Comparison of ENCODE assay signal across 24 cellular contexts in genomic region chr2:11907178-11907577, GRCh38.
DNase-seq lines count a peak whose midpoint lies in the region; ATAC-seq and TF ChIP-seq lines count a peak whose summit lies in the region.
"Had no signal": no experiment of that assay in that cellular context is flagged by ENCODE, and none has a peak within 500 bp of the region (broad histone marks: within the 10 kb centered on the region; RNA-seq: fewer than 3 reads in every experiment).

No MANE protein-coding gene starts in this region.

- no peak overlapping the region for H3K4ac ChIP-seq in trophoblast cell (ENCODE audit: low read depth, low read length)

- no peak overlapping the region for H4K91ac ChIP-seq in trophoblast cell (ENCODE audit: low read depth, low read length)

- DNase-seq in SIG-M5 treated with dmso at 0.1 percent for 504 hours (lab: John Stamatoyannopoulos, UW; ENCODE audit: unreplicated experiment) (peak; percentile 75), SIG-M5 (lab: John Stamatoyannopoulos, UW) (no peak), NB4 (ENCODE audit: low read depth) (peak; percentile 88), activated B cell treated with CpG ODN at 0.5 μM for 24 hours (no peak), osteocyte (ENCODE audit: extremely low spot score, unreplicated experiment) (peak; percentile 38), trophoblast cell (no peak)
- no peak for DNase-seq in stimulated activated naive CD4-positive, alpha-beta T cell treated with Interleukin-2 at 50 U/mL for 16 hours (lab: John Stamatoyannopoulos, UW)
- DNase-seq in activated effector memory CD4-positive, alpha-beta T cell treated with anti-CD3 and anti-CD28 coated beads, Interleukin-2, amount 50 U/mL, for 16 hours: no peak
- DNase-seq: 8988T; activated CD4-positive, alpha-beta T cell treated with anti-CD3 and anti-CD28 coated beads for 4 hours; effector memory CD4-positive, alpha-beta T cell; esophagus squamous epithelium; HFFc6; NCI-H187; NCI-H748 treated with DMSO at 0.1 percent for 48 hours; stimulated activated CD4-positive, alpha-beta T cell treated with anti-CD3 and anti-CD28 coated beads, Interleukin-4, amount 100 ng/mL, for 24 hours; T-helper 9 cell had no signal

- H3K36me3 Mint-ChIP-seq in activated B cell treated with CpG ODN at 0.5 μM for 24 hours (ENCODE audit: low read depth) (no peaks in the 10 kb centered on the region), osteocyte (ENCODE audit: unreplicated experiment) (no peaks in the 10 kb centered on the region)
- H3K36me3 Mint-ChIP-seq: activated naive CD4-positive, alpha-beta T cell treated with anti-CD3 and anti-CD28 coated beads, Interleukin-2, amount 50 U/mL, for 24 hours; natural killer cell treated with Interleukin-12 subunit alpha and Interleukin-12 subunit beta and Interleukin-15 and Interleukin-18, amount 100 ng/mL, for 72 hours had no signal

- H3K79me1 ChIP-seq in trophoblast cell (ENCODE audit: low read length): no peaks in the 10 kb centered on the region

- H3K4me3 Mint-ChIP-seq in activated B cell treated with CpG ODN at 0.5 μM for 24 hours: no peak overlapping the region
- H3K4me3 Mint-ChIP-seq in osteocyte (ENCODE audit: unreplicated experiment): no peak overlapping the region
- H3K4me3 Mint-ChIP-seq: activated naive CD4-positive, alpha-beta T cell treated with anti-CD3 and anti-CD28 coated beads, Interleukin-2, amount 50 U/mL, for 24 hours; HFFc6; natural killer cell treated with Interleukin-12 subunit alpha and Interleukin-12 subunit beta and Interleukin-15 and Interleukin-18, amount 100 ng/mL, for 72 hours had no signal

- CTCF ChIA-PET in activated B cell treated with CpG ODN at 0.5 μM for 24 hours (lab: Charles Lee): interaction anchor here (0.7 to 1.1 kb wide), 2 partner anchors 683 to 1025 kb away, joined by 3 read pairs; no protein-coding TSS in a partner anchor

- peak overlapping the region; percentile 20 for H3K27ac Mint-ChIP-seq in activated B cell treated with CpG ODN at 0.5 μM for 24 hours
- H3K27ac Mint-ChIP-seq in osteocyte (ENCODE audit: unreplicated experiment): no peak overlapping the region
- H3K27ac Mint-ChIP-seq: activated naive CD4-positive, alpha-beta T cell treated with anti-CD3 and anti-CD28 coated beads, Interleukin-2, amount 50 U/mL, for 24 hours; HFFc6; natural killer cell treated with Interleukin-12 subunit alpha and Interleukin-12 subunit beta and Interleukin-15 and Interleukin-18, amount 100 ng/mL, for 72 hours; progenitor cell of endocrine pancreas had no signal

- peaks cover 1% of the 10 kb centered on the region for H3K9me3 ChIP-seq in trophoblast cell (ENCODE audit: insufficient read depth, low read depth, low read length)
- H3K9me3 ChIP-seq: esophagus squamous epithelium had no signal

- H3K14ac ChIP-seq in trophoblast cell (ENCODE audit: low read length): no peak overlapping the region

- H3K18ac ChIP-seq in trophoblast cell (ENCODE audit: low read length): no peak overlapping the region

- no peak overlapping the region for H2AK5ac ChIP-seq in trophoblast cell (ENCODE audit: low read length)

- TF ChIP-seq POLR2A in NB4 (IDR thresholded peaks at IDR 0.05; ENCODE audit: extremely low read depth, insufficient read length): no peak

- no peak overlapping the region for H3K27ac ChIP-seq in trophoblast cell (ENCODE audit: low read depth, low read length)
- H3K27ac ChIP-seq: esophagus squamous epithelium, gastroesophageal sphincter, SK-N-MC, skin epidermis had no signal

- H4K8ac ChIP-seq in trophoblast cell (ENCODE audit: low read depth, low read length): no peak overlapping the region

- intact Hi-C loops in activated B cell treated with CpG ODN at 0.5 μM for 24 hours (cut with micrococcal nuclease): no loop called here

- H2BK120ac ChIP-seq in trophoblast cell (ENCODE audit: insufficient read depth, low read length, poor library complexity): no peak overlapping the region

- no peak overlapping the region for H3K9ac ChIP-seq in trophoblast cell (ENCODE audit: low read length)

- no peaks in the 10 kb centered on the region for H3K36me3 ChIP-seq in trophoblast cell (ENCODE audit: control insufficient read depth in 1 of 2, insufficient read depth in 2 of 2, low read length in 2 of 2)
- H3K36me3 ChIP-seq: esophagus squamous epithelium, gastroesophageal sphincter had no signal

- H3K4me3 ChIP-seq in NB4 (ENCODE audit: low read depth, low read length): no peak overlapping the region
- no peak overlapping the region for H3K4me3 ChIP-seq in trophoblast cell (ENCODE audit: low read depth, low read length)
- H3K4me3 ChIP-seq: esophagus squamous epithelium, gastroesophageal sphincter, SK-N-MC, skin epidermis had no signal

- H3K9me3 Mint-ChIP-seq in activated B cell treated with CpG ODN at 0.5 μM for 24 hours: no peaks in the 10 kb centered on the region
- no peaks in the 10 kb centered on the region for H3K9me3 Mint-ChIP-seq in osteocyte (ENCODE audit: unreplicated experiment)
- H3K9me3 Mint-ChIP-seq: activated naive CD4-positive, alpha-beta T cell treated with anti-CD3 and anti-CD28 coated beads, Interleukin-2, amount 50 U/mL, for 24 hours; HFFc6; natural killer cell treated with Interleukin-12 subunit alpha and Interleukin-12 subunit beta and Interleukin-15 and Interleukin-18, amount 100 ng/mL, for 72 hours had no signal

- TF ChIP-seq CTCF in NB4 (IDR thresholded peaks at IDR 0.05; ENCODE audit: low read depth, low read length) (no peak), activated B cell treated with CpG ODN at 0.5 μM for 24 hours (IDR thresholded peaks at IDR 0.05) (no peak), osteocyte (IDR thresholded peaks at IDR 0.05) (no peak)

- no peak overlapping the region for H2BK12ac ChIP-seq in trophoblast cell (ENCODE audit: low read length)

- no peak overlapping the region for H3K23ac ChIP-seq in trophoblast cell (ENCODE audit: low read length)

- no peak for ATAC-seq in activated B cell treated with CpG ODN at 0.5 μM for 24 hours (ENCODE audit: low read depth)
- ATAC-seq: gastroesophageal sphincter; natural killer cell treated with Interleukin-12 subunit alpha and Interleukin-12 subunit beta and Interleukin-15 and Interleukin-18, amount 100 ng/mL, for 72 hours; Panc1 had no signal

- H4K12ac ChIP-seq in trophoblast cell (ENCODE audit: low read depth, low read length): no peak overlapping the region

- H3K4me1 ChIP-seq in trophoblast cell (ENCODE audit: control insufficient read depth in 1 of 2, insufficient read depth in 2 of 2, low read length in 2 of 2): no peaks in the 10 kb centered on the region
- H3K4me1 ChIP-seq: esophagus squamous epithelium, gastroesophageal sphincter had no signal

- no peaks in the 10 kb centered on the region for H3K79me2 ChIP-seq in trophoblast cell (ENCODE audit: control insufficient read depth, insufficient read depth, low read length, poor library complexity)

- H2BK5ac ChIP-seq in trophoblast cell (ENCODE audit: low read depth, low read length, poor library complexity): no peak overlapping the region

- H3K27me3 Mint-ChIP-seq in activated B cell treated with CpG ODN at 0.5 μM for 24 hours: no peaks in the 10 kb centered on the region
- H3K27me3 Mint-ChIP-seq in osteocyte (ENCODE audit: unreplicated experiment): peaks cover 8% of the 10 kb centered on the region
- H3K27me3 Mint-ChIP-seq: activated naive CD4-positive, alpha-beta T cell treated with anti-CD3 and anti-CD28 coated beads, Interleukin-2, amount 50 U/mL, for 24 hours; progenitor cell of endocrine pancreas had no signal

- no CpG with 5 or more reads among the region's 5 CpGs for WGBS in trophoblast cell (ENCODE audit: extremely low coverage, insufficient coverage, insufficient read length)

- H3K27me3 ChIP-seq in trophoblast cell (ENCODE audit: insufficient read depth, low read length): no peaks in the 10 kb centered on the region
- H3K27me3 ChIP-seq: esophagus squamous epithelium, gastroesophageal sphincter had no signal

- H3K4me1 Mint-ChIP-seq in activated B cell treated with CpG ODN at 0.5 μM for 24 hours (peaks cover 24% of the 10 kb centered on the region), osteocyte (ENCODE audit: unreplicated experiment) (no peaks in the 10 kb centered on the region)
- H3K4me1 Mint-ChIP-seq: activated naive CD4-positive, alpha-beta T cell treated with anti-CD3 and anti-CD28 coated beads, Interleukin-2, amount 50 U/mL, for 24 hours had no signal

- POLR2A ChIA-PET in activated B cell treated with CpG ODN at 0.5 μM for 24 hours (lab: Charles Lee): no interaction called here

- no peak overlapping the region for H3K4me2 ChIP-seq in trophoblast cell (ENCODE audit: low read length)

- no peak overlapping the region for H2AFZ ChIP-seq in trophoblast cell (ENCODE audit: insufficient read depth, low read length, poor library complexity)

Comparison
In these comparisons a context has a peak if more than half of its experiments do, and no peak if none do; other contexts are left out.
1. DNase-seq: peak in SIG-M5 treated with dmso at 0.1 percent for 504 hours (single experiment), NB4 (single experiment) and osteocyte (single experiment); none in SIG-M5 (single experiment), activated B cell treated with CpG ODN at 0.5 μM for 24 hours (single experiment), stimulated activated naive CD4-positive, alpha-beta T cell treated with Interleukin-2 at 50 U/mL for 16 hours (single experiment), trophoblast cell (0 of 2) and activated effector memory CD4-positive, alpha-beta T cell treated with anti-CD3 and anti-CD28 coated beads, Interleukin-2, amount 50 U/mL, for 16 hours (single experiment).